In genomic region chr22:25353516-25354445, GRCh38 we compare ENCODE assay signal across 22 cellular contexts.
"Had no signal": no experiment of that assay in that cellular context is flagged by ENCODE, and none has a peak within 500 bp of the region (broad histone marks: within the 10 kb centered on the region; RNA-seq: fewer than 3 reads in every experiment).

No MANE protein-coding gene starts in this region.

- H3K4me3 ChIP-seq: coronary artery, esophagus squamous epithelium, gastrocnemius medialis, lung, ovary, thyroid gland, uterus had no signal

- H3K9me3 Mint-ChIP-seq: activated naive CD4-positive, alpha-beta T cell treated with anti-CD3 and anti-CD28 coated beads, Interleukin-2, amount 50 U/mL, for 72 hours had no signal

- DNase-seq: activated CD4-positive, alpha-beta T cell treated with anti-CD3 and anti-CD28 coated beads for 1 hour; activated CD4-positive, alpha-beta T cell treated with anti-CD3 and anti-CD28 coated beads, Interleukin-2, amount 50 U/mL, for 1 hour; activated CD8-positive, alpha-beta memory T cell treated with anti-CD3 and anti-CD28 coated beads for 24 hours; activated CD8-positive, alpha-beta memory T cell treated with anti-CD3 and anti-CD28 coated beads, Interleukin-2, amount 50 U/mL, for 4 hours; activated gamma-delta T cell; activated T-cell treated with anti-CD3 and anti-CD28 coated beads, Interleukin-2, amount 50 U/mL, for 48 hours; esophagus squamous epithelium; hypothalamus; left cardiac atrium; naive thymus-derived CD4-positive, alpha-beta T cell; stimulated activated CD4-positive, alpha-beta T cell treated with anti-CD3 and anti-CD28 coated beads, Interleukin-12 subunit alpha, Interleukin-12 subunit beta, amount 100 ng/mL, for 4 hours; stimulated activated CD4-positive, alpha-beta T cell treated with anti-CD3 and anti-CD28 coated beads, Interleukin-4, amount 100 ng/mL, for 4 hours; stimulated activated naive CD8-positive, alpha-beta T cell treated with anti-CD3 and anti-CD28 coated beads, Interleukin-15, Interleukin-2, amounts not matched to agents 100 U/mL and 50 U/mL, for 24 hours; thyroid gland; uterus had no signal

- H3K9me3 ChIP-seq: esophagus squamous epithelium, gastrocnemius medialis, ovary, thyroid gland, uterus had no signal

- H3K4me3 Mint-ChIP-seq: naive thymus-derived CD4-positive, alpha-beta T cell had no signal

- H3K27me3 Mint-ChIP-seq: naive thymus-derived CD4-positive, alpha-beta T cell had no signal

- H3K36me3 ChIP-seq: uterus had no signal

- H3K27me3 ChIP-seq: esophagus squamous epithelium, gastrocnemius medialis, ovary, thyroid gland, uterus had no signal

- H3K4me1 ChIP-seq: gastrocnemius medialis, thyroid gland, uterus had no signal

- H3K27ac ChIP-seq: coronary artery, esophagus squamous epithelium, gastrocnemius medialis, ovary, thyroid gland, uterus had no signal

- FAIRE-seq: astrocyte had no signal

- ATAC-seq: activated naive CD4-positive, alpha-beta T cell treated with anti-CD3 and anti-CD28 coated beads, Interleukin-2, amount 50 U/mL, for 72 hours; gastrocnemius medialis; left cardiac atrium; naive thymus-derived CD4-positive, alpha-beta T cell; right cardiac atrium; stimulated activated naive CD8-positive, alpha-beta T cell treated with anti-CD3 and anti-CD28 coated beads, Interleukin-15, Interleukin-2, amounts not matched to agents 100 U/mL and 50 U/mL, for 24 hours had no signal

- H3K27ac Mint-ChIP-seq: naive thymus-derived CD4-positive, alpha-beta T cell had no signal
